In genomic region chr13:55359067-55359466, GRCh38 we compare ENCODE assay signal across 24 cellular contexts.
"Had no signal": no experiment of that assay in that cellular context is flagged by ENCODE, and none has a peak within 500 bp of the region (broad histone marks: within the 10 kb centered on the region; RNA-seq: fewer than 3 reads in every experiment).

No MANE protein-coding gene starts in this region.

- H3K27me3 Mint-ChIP-seq: activated CD4-positive, alpha-beta memory T cell treated with anti-CD3 and anti-CD28 coated beads for 36 hours; activated CD4-positive, alpha-beta T cell treated with anti-CD3 and anti-CD28 coated beads, Interleukin-2, amount 10 ng/mL, durations not matched to agents 24 days and 14 days; activated T-cell treated with anti-CD3 and anti-CD28 coated beads, Interleukin-2, amount 50 U/mL, for 24 hours; effector memory CD8-positive, alpha-beta T cell; natural killer cell treated with Interleukin-12 subunit alpha and Interleukin-12 subunit beta and Interleukin-15 and Interleukin-18, amount 100 ng/mL, for 72 hours; progenitor cell of endocrine pancreas; stimulated activated naive CD8-positive, alpha-beta T cell treated with anti-CD3 and anti-CD28 coated beads, Interleukin-15, Interleukin-2, amounts not matched to agents 100 ng/mL and 50 ng/mL, for 24 hours had no signal

- H3K4me3 Mint-ChIP-seq: activated CD4-positive, alpha-beta memory T cell treated with anti-CD3 and anti-CD28 coated beads for 36 hours; activated CD4-positive, alpha-beta T cell treated with anti-CD3 and anti-CD28 coated beads, Interleukin-2, amount 10 ng/mL, durations not matched to agents 24 days and 14 days; activated T-cell treated with anti-CD3 and anti-CD28 coated beads, Interleukin-2, amount 50 U/mL, for 24 hours; effector memory CD8-positive, alpha-beta T cell; natural killer cell treated with Interleukin-12 subunit alpha and Interleukin-12 subunit beta and Interleukin-15 and Interleukin-18, amount 100 ng/mL, for 72 hours; stimulated activated effector memory CD8-positive, alpha-beta T cell treated with anti-CD3 and anti-CD28 coated beads, Interleukin-12 subunit alpha, Interleukin-12 subunit beta, amount 100 ng/mL, for 72 hours; stimulated activated naive CD8-positive, alpha-beta T cell treated with anti-CD3 and anti-CD28 coated beads, Interleukin-15, Interleukin-2, amounts not matched to agents 100 ng/mL and 50 ng/mL, for 24 hours had no signal

- H3K4me1 Mint-ChIP-seq: activated CD4-positive, alpha-beta T cell treated with anti-CD3 and anti-CD28 coated beads, Interleukin-2, amount 10 ng/mL, durations not matched to agents 24 days and 14 days; stimulated activated effector memory CD8-positive, alpha-beta T cell treated with anti-CD3 and anti-CD28 coated beads, Interleukin-12 subunit alpha, Interleukin-12 subunit beta, amount 100 ng/mL, for 72 hours had no signal

- ATAC-seq: effector memory CD8-positive, alpha-beta T cell; gastroesophageal sphincter; mucosa of descending colon; natural killer cell treated with Interleukin-12 subunit alpha and Interleukin-12 subunit beta and Interleukin-15 and Interleukin-18, amount 100 ng/mL, for 72 hours; right lobe of liver; stimulated activated effector memory CD8-positive, alpha-beta T cell treated with anti-CD3 and anti-CD28 coated beads, Interleukin-12 subunit alpha, Interleukin-12 subunit beta, amount 100 ng/mL, for 72 hours had no signal

- DNase-seq: activated CD4-positive, alpha-beta memory T cell treated with anti-CD3 and anti-CD28 coated beads for 36 hours; activated CD4-positive, alpha-beta T cell treated with anti-CD3 and anti-CD28 coated beads, Interleukin-2, amount 10 ng/mL, durations not matched to agents 24 days and 14 days; activated CD4-positive, CD25-positive, alpha-beta regulatory T cell treated with anti-CD3 and anti-CD28 coated beads, Interleukin-2, amount 50 U/mL, for 72 hours; activated CD8-positive, alpha-beta memory T cell treated with anti-CD3 and anti-CD28 coated beads, Interleukin-2, amount 50 U/mL, for 4 hours; activated gamma-delta T cell treated with Interleukin-2 at 50 U/mL for 16 hours; activated naive CD4-positive, alpha-beta T cell treated with anti-CD3 and anti-CD28 coated beads, Interleukin-2, amount 50 U/mL, for 16 hours; activated T-cell treated with anti-CD3 and anti-CD28 coated beads, Interleukin-2, amount 50 U/mL, for 24 hours; amniotic stem cell; brain microvascular endothelial cell; effector memory CD8-positive, alpha-beta T cell; islet precursor cell; left ventricle myocardium inferior; mucosa of descending colon; ovary; right lobe of liver; stimulated activated CD4-positive, alpha-beta T cell treated with anti-CD3 and anti-CD28 coated beads, Interleukin-4, amount 100 ng/mL, for 24 hours; T1000; trophoblast cell; WERI-Rb-1 had no signal

- H3K9me3 Mint-ChIP-seq: activated CD4-positive, alpha-beta T cell treated with anti-CD3 and anti-CD28 coated beads, Interleukin-2, amount 10 ng/mL, durations not matched to agents 24 days and 14 days; stimulated activated naive CD8-positive, alpha-beta T cell treated with anti-CD3 and anti-CD28 coated beads, Interleukin-15, Interleukin-2, amounts not matched to agents 100 ng/mL and 50 ng/mL, for 24 hours had no signal

- H3K36me3 Mint-ChIP-seq: activated CD4-positive, alpha-beta memory T cell treated with anti-CD3 and anti-CD28 coated beads for 36 hours; natural killer cell treated with Interleukin-12 subunit alpha and Interleukin-12 subunit beta and Interleukin-15 and Interleukin-18, amount 100 ng/mL, for 72 hours; stimulated activated effector memory CD8-positive, alpha-beta T cell treated with anti-CD3 and anti-CD28 coated beads, Interleukin-12 subunit alpha, Interleukin-12 subunit beta, amount 100 ng/mL, for 72 hours had no signal

- H3K27ac Mint-ChIP-seq: activated CD4-positive, alpha-beta memory T cell treated with anti-CD3 and anti-CD28 coated beads for 36 hours; activated CD4-positive, alpha-beta T cell treated with anti-CD3 and anti-CD28 coated beads, Interleukin-2, amount 10 ng/mL, durations not matched to agents 24 days and 14 days; activated T-cell treated with anti-CD3 and anti-CD28 coated beads, Interleukin-2, amount 50 U/mL, for 24 hours; effector memory CD8-positive, alpha-beta T cell; natural killer cell treated with Interleukin-12 subunit alpha and Interleukin-12 subunit beta and Interleukin-15 and Interleukin-18, amount 100 ng/mL, for 72 hours; progenitor cell of endocrine pancreas; stimulated activated effector memory CD8-positive, alpha-beta T cell treated with anti-CD3 and anti-CD28 coated beads, Interleukin-12 subunit alpha, Interleukin-12 subunit beta, amount 100 ng/mL, for 72 hours; stimulated activated naive CD8-positive, alpha-beta T cell treated with anti-CD3 and anti-CD28 coated beads, Interleukin-15, Interleukin-2, amounts not matched to agents 100 ng/mL and 50 ng/mL, for 24 hours had no signal
